ENCODE assay signal across 26 cellular contexts in the genomic region with DNA sequence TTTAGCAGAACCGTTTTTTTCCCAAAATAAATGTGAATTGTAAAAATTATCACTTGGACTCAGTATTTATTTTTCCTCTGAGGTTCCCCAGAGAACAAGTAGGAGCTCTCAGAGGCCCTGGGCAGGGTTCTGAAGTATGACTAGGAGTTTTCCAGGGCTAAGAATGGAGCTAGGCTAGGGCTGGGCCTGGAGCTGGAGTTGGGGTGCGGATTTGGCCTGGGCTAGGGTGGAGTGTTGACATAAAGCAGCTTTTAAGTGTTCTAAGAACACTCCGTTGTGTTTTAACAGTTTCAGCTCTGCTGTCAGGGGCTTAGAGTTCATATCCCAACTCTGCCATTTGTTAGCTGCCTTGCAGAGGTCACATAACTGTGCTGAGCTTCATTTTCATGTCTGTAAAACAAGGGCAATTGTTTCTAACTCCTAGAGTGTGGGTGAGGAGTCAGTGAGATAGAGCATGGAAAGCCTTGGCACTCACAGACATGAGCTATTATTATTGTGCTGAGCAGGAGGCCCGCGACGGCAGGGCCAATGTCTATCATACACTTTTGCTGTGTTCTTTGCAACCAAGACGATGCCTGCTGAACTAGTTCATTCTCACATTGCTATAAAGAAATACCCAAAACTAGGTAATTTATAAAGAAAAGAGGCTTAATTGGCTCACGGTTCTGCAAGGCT. TPM values are rescaled to one million over a fixed set of nuclear protein-coding genes. Genes with fewer than 3 reads are reported as not detected.
"Had no signal": no experiment of that assay in that cellular context is flagged by ENCODE, and none has a peak within 500 bp of the region (broad histone marks: within the 10 kb centered on the region; RNA-seq: fewer than 3 reads in every experiment).

No MANE protein-coding gene starts in this region.

- H3K4me3 Mint-ChIP-seq: activated T-helper 1 cell treated with anti-CD3 and anti-CD28 coated beads, Interleukin-12 subunit alpha, Interleukin-12 subunit beta, Interleukin-2, Interleukin-4 antibody, amounts not matched to agents 30 ng/mL and 10 ng/mL and 1 ng/mL, durations not matched to agents 14 hours and 24 hours and 36 hours; natural killer cell treated with Interleukin-12 subunit alpha and Interleukin-12 subunit beta and Interleukin-15 and Interleukin-18, amount 100 ng/mL, for 72 hours; stimulated activated effector memory CD8-positive, alpha-beta T cell treated with anti-CD3 and anti-CD28 coated beads, Interleukin-12 subunit alpha, Interleukin-12 subunit beta, amount 100 ng/mL, for 72 hours had no signal

- H3K36me3 ChIP-seq: adrenal gland, right lobe of liver, stomach, WERI-Rb-1 had no signal

- DNase-seq: activated CD4-positive, alpha-beta T cell treated with anti-CD3 and anti-CD28 coated beads, Interleukin-2, amount 50 U/mL, for 48 hours; activated gamma-delta T cell treated with Interleukin-2 at 50 U/mL for 16 hours; adrenal gland; foreskin fibroblast; hypothalamus; mesendoderm; stimulated activated CD4-positive, alpha-beta T cell treated with anti-CD3 and anti-CD28 coated beads, Interleukin-4, amount 100 ng/mL, for 1 hour; stomach; trophoblast cell; WERI-Rb-1 had no signal

- H3K4me1 Mint-ChIP-seq: stimulated activated effector memory CD8-positive, alpha-beta T cell treated with anti-CD3 and anti-CD28 coated beads, Interleukin-12 subunit alpha, Interleukin-12 subunit beta, amount 100 ng/mL, for 72 hours had no signal

- H3K9me3 Mint-ChIP-seq: activated naive CD4-positive, alpha-beta T cell treated with anti-CD3 and anti-CD28 coated beads, Interleukin-2, amount 50 U/mL, for 72 hours; activated T-helper 1 cell treated with anti-CD3 and anti-CD28 coated beads, Interleukin-12 subunit alpha, Interleukin-12 subunit beta, Interleukin-2, Interleukin-4 antibody, amounts not matched to agents 30 ng/mL and 10 ng/mL and 1 ng/mL, durations not matched to agents 14 hours and 24 hours and 36 hours; natural killer cell treated with Interleukin-12 subunit alpha and Interleukin-12 subunit beta and Interleukin-15 and Interleukin-18, amount 100 ng/mL, for 72 hours; stimulated activated effector memory CD8-positive, alpha-beta T cell treated with anti-CD3 and anti-CD28 coated beads, Interleukin-12 subunit alpha, Interleukin-12 subunit beta, amount 100 ng/mL, for 72 hours had no signal

- ATAC-seq: activated naive CD4-positive, alpha-beta T cell treated with anti-CD3 and anti-CD28 coated beads, Interleukin-2, amount 50 U/mL, for 72 hours; natural killer cell treated with Interleukin-12 subunit alpha and Interleukin-12 subunit beta and Interleukin-15 and Interleukin-18, amount 100 ng/mL, for 72 hours; psoas muscle; right lobe of liver; stimulated activated effector memory CD8-positive, alpha-beta T cell treated with anti-CD3 and anti-CD28 coated beads, Interleukin-12 subunit alpha, Interleukin-12 subunit beta, amount 100 ng/mL, for 72 hours had no signal

- H3K27me3 ChIP-seq: adrenal gland, right lobe of liver had no signal

- H3K9me3 ChIP-seq: adrenal gland, psoas muscle, right lobe of liver, stomach had no signal

- H3K4me1 ChIP-seq: adrenal gland, psoas muscle, right lobe of liver had no signal

- H3K27ac Mint-ChIP-seq: activated naive CD4-positive, alpha-beta T cell treated with anti-CD3 and anti-CD28 coated beads, Interleukin-2, amount 50 U/mL, for 72 hours; activated T-helper 1 cell treated with anti-CD3 and anti-CD28 coated beads, Interleukin-12 subunit alpha, Interleukin-12 subunit beta, Interleukin-2, Interleukin-4 antibody, amounts not matched to agents 30 ng/mL and 10 ng/mL and 1 ng/mL, durations not matched to agents 14 hours and 24 hours and 36 hours; natural killer cell treated with Interleukin-12 subunit alpha and Interleukin-12 subunit beta and Interleukin-15 and Interleukin-18, amount 100 ng/mL, for 72 hours; stimulated activated effector memory CD8-positive, alpha-beta T cell treated with anti-CD3 and anti-CD28 coated beads, Interleukin-12 subunit alpha, Interleukin-12 subunit beta, amount 100 ng/mL, for 72 hours had no signal

- H3K36me3 Mint-ChIP-seq: activated naive CD4-positive, alpha-beta T cell treated with anti-CD3 and anti-CD28 coated beads, Interleukin-2, amount 50 U/mL, for 72 hours; natural killer cell treated with Interleukin-12 subunit alpha and Interleukin-12 subunit beta and Interleukin-15 and Interleukin-18, amount 100 ng/mL, for 72 hours; stimulated activated effector memory CD8-positive, alpha-beta T cell treated with anti-CD3 and anti-CD28 coated beads, Interleukin-12 subunit alpha, Interleukin-12 subunit beta, amount 100 ng/mL, for 72 hours had no signal

- H3K4me3 ChIP-seq: adrenal gland, psoas muscle, right lobe of liver, smooth muscle cell, stomach had no signal

- H3K27ac ChIP-seq: adrenal gland, epithelial cell of prostate, psoas muscle, right lobe of liver, stomach, WERI-Rb-1 had no signal

- H3K4me2 ChIP-seq: smooth muscle cell had no signal

RNA-seq across cellular contexts. Expression of a gene that starts 51.1 kb away (rescaled TPM):
- total RNA-seq: activated naive CD4-positive, alpha-beta T cell treated with anti-CD3 and anti-CD28 coated beads, Interleukin-2, amount 50 U/mL, for 72 hours; activated T-helper 1 cell treated with anti-CD3 and anti-CD28 coated beads, Interleukin-12 subunit alpha, Interleukin-12 subunit beta, Interleukin-2, Interleukin-4 antibody, amounts not matched to agents 30 ng/mL and 10 ng/mL and 1 ng/mL, durations not matched to agents 14 hours and 24 hours and 36 hours; adrenal gland; astrocyte; dermis microvascular lymphatic vessel endothelial cell; glomerular endothelial cell; liver; natural killer cell treated with Interleukin-12 subunit alpha and Interleukin-12 subunit beta and Interleukin-15 and Interleukin-18, amount 100 ng/mL, for 72 hours; omental fat pad; psoas muscle; right lobe of liver; smooth muscle cell; stomach; T-helper 2 cell treated with Interferon-gamma antibody and Interleukin-4, amounts not matched to agents 100 ng/mL and 5 ng/mL, for 36 hours; temporal lobe had no signal
- polyA plus RNA-seq: adrenal gland, keratinocyte, liver, psoas muscle, smooth muscle cell, stomach had no signal
